ENCODE assay signal across 11 cellular contexts in the genomic region with DNA sequence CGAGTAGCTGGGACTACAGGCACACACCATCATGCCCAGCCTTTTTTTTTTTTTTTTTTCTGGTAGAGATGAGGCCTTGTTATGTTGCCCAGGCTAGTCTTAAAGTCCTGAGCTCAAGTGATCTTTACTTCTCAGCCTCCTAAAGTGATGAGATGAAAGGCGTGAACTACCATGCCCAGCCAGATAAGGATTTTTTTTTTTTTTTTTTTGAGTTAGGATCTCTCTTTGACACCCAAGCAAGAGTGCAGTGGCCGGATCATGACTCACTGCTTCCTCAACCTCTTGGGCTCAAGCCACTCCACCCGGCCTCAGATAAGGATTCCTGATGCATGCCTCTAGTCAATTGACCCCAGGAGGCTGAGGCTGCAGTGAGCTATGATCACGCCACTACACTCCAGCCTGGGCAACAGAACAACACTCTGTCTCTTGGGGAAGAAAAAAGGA. TPM values are rescaled to one million over a fixed set of nuclear protein-coding genes. Genes with fewer than 3 reads are reported as not detected.
A peak's percentile ranks its signal among the peaks of the same experiment; 100 is the strongest.
DNase-seq lines count a peak whose midpoint lies in the region; ATAC-seq and TF ChIP-seq lines count a peak whose summit lies in the region.
"Had no signal": no experiment of that assay in that cellular context is flagged by ENCODE, and none has a peak within 500 bp of the region (broad histone marks: within the 10 kb centered on the region; RNA-seq: fewer than 3 reads in every experiment).

No MANE protein-coding gene starts in this region.

- no peaks in the 10 kb centered on the region for H3K36me3 ChIP-seq in Panc1 (ENCODE audit: control insufficient read depth, insufficient read depth, low read length)
- no peaks in the 10 kb centered on the region for H3K36me3 ChIP-seq in mucosa of descending colon (ENCODE audit: low read depth)

- BruUV-seq in Panc1 (replicated peaks; lab: Mats Ljungman, UMichigan): no TSS peak

- ATAC-seq in Panc1 (peak; percentile 68; the same call in 1 of the 2 replicates), mucosa of descending colon (peak; percentile 79), GM21737 (IDR thresholded peaks at IDR 0.05; ENCODE audit: unreplicated experiment) (no peak)
- no peak for ATAC-seq in stimulated activated effector memory CD8-positive, alpha-beta T cell treated with anti-CD3 and anti-CD28 coated beads, Interleukin-12 subunit alpha, Interleukin-12 subunit beta, amount 100 ng/mL, for 72 hours

- no peaks in the 10 kb centered on the region for H3K9me3 ChIP-seq in Panc1 (ENCODE audit: control insufficient read depth, insufficient read depth, low read depth, low read length)
- H3K9me3 ChIP-seq in mucosa of descending colon: no peaks in the 10 kb centered on the region

- no peak overlapping the region for H3K4me3 Mint-ChIP-seq in stimulated activated effector memory CD8-positive, alpha-beta T cell treated with anti-CD3 and anti-CD28 coated beads, Interleukin-12 subunit alpha, Interleukin-12 subunit beta, amount 100 ng/mL, for 72 hours

- H3K4me1 Mint-ChIP-seq in stimulated activated effector memory CD8-positive, alpha-beta T cell treated with anti-CD3 and anti-CD28 coated beads, Interleukin-12 subunit alpha, Interleukin-12 subunit beta, amount 100 ng/mL, for 72 hours: no peaks in the 10 kb centered on the region

- no peak overlapping the region for H3K27ac ChIP-seq in Panc1 (ENCODE audit: low read length)

- H3K4me3 ChIP-seq in Panc1 (ENCODE audit: low read depth in 2 of 2, low read length in 2 of 2) (no peak overlapping the region), mucosa of descending colon (no peak overlapping the region)

- POLR2A ChIA-PET in Panc1 (lab: Charles Lee): interaction anchor here (0.8 kb wide), 1 partner anchor 29 kb away, joined by 7 read pairs; no protein-coding TSS in a partner anchor

- TF ChIP-seq POLR2A in erythroblast (IDR thresholded peaks at IDR 0.05; ENCODE audit: low read length): peak; percentile 71

- no peak overlapping the region for H3K27ac Mint-ChIP-seq in stimulated activated effector memory CD8-positive, alpha-beta T cell treated with anti-CD3 and anti-CD28 coated beads, Interleukin-12 subunit alpha, Interleukin-12 subunit beta, amount 100 ng/mL, for 72 hours

- no peaks in the 10 kb centered on the region for H3K27me3 ChIP-seq in Panc1 (ENCODE audit: control insufficient read depth, insufficient read depth, low read length)

- CTCF ChIA-PET in Panc1 (lab: Charles Lee): interaction anchor here (0.6 kb wide), 2 partner anchors 20 to 47 kb away, joined by 3 read pairs; no protein-coding TSS in a partner anchor

- H3K4me1 ChIP-seq in Panc1 (ENCODE audit: control insufficient read depth, insufficient read depth, low read length) (no peaks in the 10 kb centered on the region; the same call in 1 of the 2 replicates), mucosa of descending colon (ENCODE audit: low read depth) (no peaks in the 10 kb centered on the region)

- in situ Hi-C loops in Panc1 (cut with HindIII; ENCODE audit: low pct_unique_long_range_greater_than_20kb, low sequenced_read_pairs): no loop called here

- H3K9me3 Mint-ChIP-seq in stimulated activated effector memory CD8-positive, alpha-beta T cell treated with anti-CD3 and anti-CD28 coated beads, Interleukin-12 subunit alpha, Interleukin-12 subunit beta, amount 100 ng/mL, for 72 hours: no peaks in the 10 kb centered on the region

- H3K36me3 Mint-ChIP-seq in stimulated activated effector memory CD8-positive, alpha-beta T cell treated with anti-CD3 and anti-CD28 coated beads, Interleukin-12 subunit alpha, Interleukin-12 subunit beta, amount 100 ng/mL, for 72 hours: peaks cover 8% of the 10 kb centered on the region

- TF ChIP-seq CTCF in Panc1 (IDR thresholded peaks at IDR 0.05): no peak
- TF ChIP-seq CTCF in mucosa of descending colon (IDR thresholded peaks at IDR 0.05): no peak

- intact Hi-C loops in Panc1 (cut with micrococcal nuclease; ENCODE audit: unreplicated experiment) (no loop called here), mucosa of descending colon (cut with DNase I, micrococcal nuclease) (no loop called here)

- DNase-seq in Daoy (ENCODE audit: low read depth) (peak; percentile 88), Panc1 (ENCODE audit: low read depth, low spot score) (no peak), erythroblast (lab: John Stamatoyannopoulos, UW) (peak; percentile 96 to 99), mucosa of descending colon (peak in 2 of 3 donors; percentile 22 to 60), DMS114 treated with DMSO at 0.1 percent for 48 hours (lab: John Stamatoyannopoulos, UW; ENCODE audit: unreplicated experiment) (no peak), activated gamma-delta T cell treated with Interleukin-2 at 50 U/mL for 16 hours (no peak)
- no peak for DNase-seq in stimulated activated effector memory CD8-positive, alpha-beta T cell treated with anti-CD3 and anti-CD28 coated beads, Interleukin-12 subunit alpha, Interleukin-12 subunit beta, amount 100 ng/mL, for 72 hours (ENCODE audit: low spot score in 2 of 2)
- DNase-seq: DMS153, NCI-H1930 had no signal

RNA-seq across cellular contexts. Expression of a gene that starts 11.2 kb away (rescaled TPM):
- 31.7 and 45.0 TPM in 2 replicates for total RNA-seq in Daoy (2014; rRNA removed; shearing (Covaris generic))
- total RNA-seq in Panc1 (2021; ENCODE audit: unreplicated experiment) (6.7 TPM), mucosa of descending colon (10 to 100 TPM in 2 of 3 donors, 1 to 10 TPM in 1; 8.0 to 15.4 (median 10.5) TPM)
- polyA plus RNA-seq in Panc1 (2012; ENCODE audit: insufficient read length): 4.3 TPM

RNA-seq across cellular contexts. Expression of a gene that starts 19.4 kb away (rescaled TPM):
- total RNA-seq in Daoy (2014; rRNA removed; shearing (Covaris generic)): 1.7 and 1.8 TPM in 2 replicates
- total RNA-seq in Panc1 (2021; ENCODE audit: unreplicated experiment) (1.7 TPM), mucosa of descending colon (1 to 10 TPM; 1.7 to 2.6 (median 1.9) TPM)
- polyA plus RNA-seq in Panc1 (2012; ENCODE audit: insufficient read length): 2.3 TPM

RNA-seq across cellular contexts. Expression of a gene that starts 20.9 kb away (rescaled TPM):
- 22.2 and 25.7 TPM in 2 replicates for total RNA-seq in Daoy (2014; rRNA removed; shearing (Covaris generic))
- total RNA-seq in Panc1 (2021; ENCODE audit: unreplicated experiment) (9.3 TPM), mucosa of descending colon (10 to 100 TPM; 30.7 to 36.5 (median 34.1) TPM)
- polyA plus RNA-seq in Panc1 (2012; ENCODE audit: insufficient read length): 13.4 TPM

RNA-seq across cellular contexts. Expression of a gene that starts 41.2 kb away (rescaled TPM):
- 30.0 and 54.8 TPM in 2 replicates for total RNA-seq in Daoy (2014; rRNA removed; shearing (Covaris generic))
- total RNA-seq in Panc1 (2021; ENCODE audit: unreplicated experiment) (25.6 TPM), mucosa of descending colon (10 to 100 TPM; 30.8 to 39.6 (median 36.1) TPM)
- 31.3 TPM for polyA plus RNA-seq in Panc1 (2012; ENCODE audit: insufficient read length)

RNA-seq across cellular contexts. Expression of a gene that starts 58.4 kb away (rescaled TPM):
- total RNA-seq in Daoy (2014; rRNA removed; shearing (Covaris generic)): 0.23 and 0.33 TPM in 2 replicates
- 0.62 TPM for total RNA-seq in Panc1 (2021; ENCODE audit: unreplicated experiment)
- 0.13 TPM for polyA plus RNA-seq in Panc1 (2012; ENCODE audit: insufficient read length)
- total RNA-seq in mucosa of descending colon: under 1 TPM in 1 of 3 donors, not detected in 2; 0.05 TPM
- polyA plus RNA-seq: esophagus had no signal

Comparison
In these comparisons a context has a peak if more than half of its experiments do, and no peak if none do; other contexts are left out.
1. DNase-seq: peak in Daoy (single experiment), erythroblast (2 of 2) and mucosa of descending colon (2 of 3); none in Panc1 (single experiment), DMS114 treated with DMSO at 0.1 percent for 48 hours (single experiment), activated gamma-delta T cell treated with Interleukin-2 at 50 U/mL for 16 hours (single experiment) and stimulated activated effector memory CD8-positive, alpha-beta T cell treated with anti-CD3 and anti-CD28 coated beads, Interleukin-12 subunit alpha, Interleukin-12 subunit beta, amount 100 ng/mL, for 72 hours (0 of 2).
2. ATAC-seq: peak in Panc1 (single experiment) and mucosa of descending colon (single experiment); none in GM21737 (single experiment) and stimulated activated effector memory CD8-positive, alpha-beta T cell treated with anti-CD3 and anti-CD28 coated beads, Interleukin-12 subunit alpha, Interleukin-12 subunit beta, amount 100 ng/mL, for 72 hours (single experiment).